ENCODE assay signal across 13 cellular contexts in genomic region chr6:18384621-18385020, GRCh38. TPM values are rescaled to one million over a fixed set of nuclear protein-coding genes. Genes with fewer than 3 reads are reported as not detected.
DNase-seq lines count a peak whose midpoint lies in the region; ATAC-seq and TF ChIP-seq lines count a peak whose summit lies in the region.
"Had no signal": no experiment of that assay in that cellular context is flagged by ENCODE, and none has a peak within 500 bp of the region (broad histone marks: within the 10 kb centered on the region; RNA-seq: fewer than 3 reads in every experiment).

No MANE protein-coding gene starts in this region.

- peaks cover 9% of the 10 kb centered on the region for H3K27me3 Mint-ChIP-seq in type B pancreatic cell

- no peak overlapping the region for H3K23ac ChIP-seq in trophoblast cell (ENCODE audit: low read length)

- TF ChIP-seq CTCF in heart right ventricle (IDR thresholded peaks at IDR 0.05): no peak
- no peak for TF ChIP-seq CTCF in OCI-LY1 (IDR thresholded peaks at IDR 0.05; ENCODE audit: low read length)
- TF ChIP-seq CTCF in type B pancreatic cell (conservative IDR thresholded peaks at IDR 0.05): no peak

- no peaks in the 10 kb centered on the region for H3F3A ChIP-seq in OCI-LY1 (ENCODE audit: insufficient read depth, low read length)

- no peak overlapping the region for H4K12ac ChIP-seq in trophoblast cell (ENCODE audit: low read depth, low read length)

- H4K20me1 ChIP-seq in OCI-LY1 (ENCODE audit: insufficient read depth, low read length): no peaks in the 10 kb centered on the region
- H4K20me1 ChIP-seq: BLaER1 had no signal

- no peak overlapping the region for H3K9ac ChIP-seq in OCI-LY1 (ENCODE audit: low read length)
- H3K9ac ChIP-seq in trophoblast cell (ENCODE audit: low read length): no peak overlapping the region
- H3K9ac ChIP-seq: BLaER1 had no signal

- no peak overlapping the region for H3K4ac ChIP-seq in trophoblast cell (ENCODE audit: low read depth, low read length)

- H3K9me3 ChIP-seq in heart right ventricle (no peaks in the 10 kb centered on the region), OCI-LY1 (ENCODE audit: low read length) (no peaks in the 10 kb centered on the region), trophoblast cell (ENCODE audit: insufficient read depth, low read depth, low read length) (no peaks in the 10 kb centered on the region)
- H3K9me3 ChIP-seq: BLaER1 had no signal

- no peaks in the 10 kb centered on the region for H3K27me3 ChIP-seq in heart right ventricle
- no peaks in the 10 kb centered on the region for H3K27me3 ChIP-seq in OCI-LY1 (ENCODE audit: insufficient read depth, low read length)
- H3K27me3 ChIP-seq in trophoblast cell (ENCODE audit: insufficient read depth, low read length): no peaks in the 10 kb centered on the region

- no peaks in the 10 kb centered on the region for H3K9me3 Mint-ChIP-seq in type B pancreatic cell

- H3K4me2 ChIP-seq in OCI-LY1 (ENCODE audit: low read length): no peak overlapping the region
- no peak overlapping the region for H3K4me2 ChIP-seq in trophoblast cell (ENCODE audit: low read length)
- H3K4me2 ChIP-seq: BLaER1 had no signal

- ATAC-seq in heart right ventricle: no peak
- no peak for ATAC-seq in GM18909 (IDR thresholded peaks at IDR 0.05; ENCODE audit: poor library complexity, unreplicated experiment)
- ATAC-seq: HCT116 had no signal

- H4K8ac ChIP-seq in trophoblast cell (ENCODE audit: low read depth, low read length): no peak overlapping the region

- H2BK5ac ChIP-seq in trophoblast cell (ENCODE audit: low read depth, low read length, poor library complexity): no peak overlapping the region

- intact Hi-C loops in heart right ventricle (cut with DNase I): loop anchor here in 3 of 10 donors (2.0 to 5.0 kb wide), 4 partner anchors 14 to 118 kb away; no protein-coding TSS in a partner anchor
- intact Hi-C loops in cardiac septum (cut with DNase I): no loop called here

- H3K36me3 ChIP-seq in heart right ventricle: no peaks in the 10 kb centered on the region
- H3K36me3 ChIP-seq in OCI-LY1 (ENCODE audit: insufficient read depth, low read length): no peaks in the 10 kb centered on the region; the same call in 1 of the 2 replicates
- no peaks in the 10 kb centered on the region for H3K36me3 ChIP-seq in trophoblast cell (ENCODE audit: control insufficient read depth in 1 of 2, insufficient read depth in 2 of 2, low read length in 2 of 2)
- H3K36me3 ChIP-seq: BLaER1 had no signal

- 69 to 71% methylated on average over 4 of the region's 4 CpGs for WGBS in heart right ventricle, 2 donors
- no CpG with 5 or more reads among the region's 4 CpGs for whole genome bisulfite sequencing in trophoblast cell (ENCODE audit: extremely low coverage, insufficient coverage, insufficient read length)

- no peak overlapping the region for H3K14ac ChIP-seq in trophoblast cell (ENCODE audit: low read length)

- H3K4me1 ChIP-seq in heart right ventricle (peaks cover 0 to 51% (median 21%) of the 10 kb centered on the region in 9 donors), OCI-LY1 (ENCODE audit: insufficient read depth, low read length, severe bottlenecking) (peaks cover 58% of the 10 kb centered on the region), trophoblast cell (ENCODE audit: control insufficient read depth in 1 of 2, insufficient read depth in 2 of 2, low read length in 2 of 2) (peaks cover 0 to 3% of the 10 kb centered on the region in 2 experiments)

- peaks cover 17% of the 10 kb centered on the region for H3K4me1 Mint-ChIP-seq in type B pancreatic cell (ENCODE audit: unreplicated experiment)

- DNase-seq in heart right ventricle (peak in 1 of 2 donors; percentile 28), cardiac septum (ENCODE audit: low spot score) (no peak), trophoblast cell (peak; percentile 33 to 52), type B pancreatic cell (ENCODE audit: extremely low spot score, unreplicated experiment) (no peak), GOT3 (lab: John Stamatoyannopoulos, UW) (no peak)
- DNase-seq: 8988T; AML-193; CD4-positive, CD25-positive, alpha-beta regulatory T cell; DMS53 had no signal

- H3K79me2 ChIP-seq in OCI-LY1 (ENCODE audit: insufficient read depth, low read length) (peaks cover 21% of the 10 kb centered on the region), trophoblast cell (ENCODE audit: control insufficient read depth, insufficient read depth, low read length, poor library complexity) (no peaks in the 10 kb centered on the region)

- H2AK5ac ChIP-seq in trophoblast cell (ENCODE audit: low read length): no peak overlapping the region

- no peak overlapping the region for H4K91ac ChIP-seq in trophoblast cell (ENCODE audit: low read depth, low read length)

- no peak overlapping the region for H3K18ac ChIP-seq in trophoblast cell (ENCODE audit: low read length)

- 0 out of 2 replicates have a peak overlapping the region, but pooled peaks have one; percentile 8 for H2AFZ ChIP-seq in OCI-LY1 (ENCODE audit: low read length)
- H2AFZ ChIP-seq in trophoblast cell (ENCODE audit: insufficient read depth, low read length, poor library complexity): no peak overlapping the region

- H3K36me3 Mint-ChIP-seq in type B pancreatic cell: no peaks in the 10 kb centered on the region
- H3K36me3 Mint-ChIP-seq: CD4-positive, CD25-positive, alpha-beta regulatory T cell had no signal

- H3K9me2 ChIP-seq in OCI-LY1 (ENCODE audit: low read depth, low read length): no peaks in the 10 kb centered on the region

- H3K79me1 ChIP-seq in trophoblast cell (ENCODE audit: low read length): peaks cover 2% of the 10 kb centered on the region

- peak overlapping the region in 6 of 10 donors; percentile 38 to 89 (median 84) for H3K27ac ChIP-seq in heart right ventricle
- peak overlapping the region; percentile 26 for H3K27ac ChIP-seq in OCI-LY1 (ENCODE audit: low read depth, low read length, poor library complexity, severe bottlenecking)
- no peak overlapping the region for H3K27ac ChIP-seq in trophoblast cell (ENCODE audit: low read depth, low read length)
- H3K27ac ChIP-seq: BLaER1 had no signal

- no peak overlapping the region for H2BK12ac ChIP-seq in trophoblast cell (ENCODE audit: low read length)

- H3K4me3 ChIP-seq in heart right ventricle (no peak overlapping the region), OCI-LY1 (ENCODE audit: low read depth, low read length, poor library complexity, severe bottlenecking) (no peak overlapping the region), trophoblast cell (ENCODE audit: low read depth, low read length) (no peak overlapping the region)
- H3K4me3 ChIP-seq: BLaER1 had no signal

- H3K4me3 Mint-ChIP-seq in type B pancreatic cell: no peak overlapping the region

- no peak overlapping the region for H2BK120ac ChIP-seq in trophoblast cell (ENCODE audit: insufficient read depth, low read length, poor library complexity)

- H3K27ac Mint-ChIP-seq in type B pancreatic cell: peak overlapping the region; percentile 4
- H3K27ac Mint-ChIP-seq: CD4-positive, CD25-positive, alpha-beta regulatory T cell had no signal

RNA-seq across cellular contexts. Expression of gene RNF144B, which starts 2.5 kb away (rescaled TPM):
- total RNA-seq in heart right ventricle (10 to 100 TPM in 5 of 10 donors, 1 to 10 TPM in 5; 4.6 to 25.5 (median 12.1) TPM), cardiac septum (9.3 TPM), type B pancreatic cell (ENCODE audit: low replicate concordance) (10.8 and 19.4 TPM in 2 replicates)
- 1 to 10 TPM; 6.1 to 8.3 TPM for polyA plus RNA-seq in heart right ventricle
- polyA plus RNA-seq in trophoblast cell (2013): 1.2 TPM in 2 replicates

Comparison
In these comparisons a context has a peak if more than half of its experiments do, and no peak if none do; other contexts are left out.
1. DNase-seq: peak in trophoblast cell (2 of 2); none in cardiac septum (single experiment), type B pancreatic cell (single experiment) and GOT3 (single experiment).